ENCODE assay signal across 20 cellular contexts in the genomic region with DNA sequence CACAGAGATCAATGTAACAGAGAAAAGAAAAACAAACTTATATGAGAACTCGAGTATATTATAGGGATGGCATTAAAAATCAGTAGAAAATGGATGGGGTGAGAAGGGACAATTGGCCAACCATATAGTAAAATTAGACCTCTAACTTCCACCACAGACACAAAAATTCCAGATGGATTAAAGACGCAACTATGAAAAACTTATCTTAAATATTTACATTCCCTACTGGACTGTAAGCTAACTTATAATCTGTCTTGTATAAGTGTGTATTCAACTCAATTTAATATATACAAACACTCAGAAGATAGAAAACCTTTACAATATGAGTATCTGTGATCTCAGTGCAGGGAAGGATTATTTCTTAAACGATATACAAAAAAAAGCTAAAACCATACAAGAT. TPM values are rescaled to one million over a fixed set of nuclear protein-coding genes. Genes with fewer than 3 reads are reported as not detected.
DNase-seq lines count a peak whose midpoint lies in the region; ATAC-seq and TF ChIP-seq lines count a peak whose summit lies in the region.
"Had no signal": no experiment of that assay in that cellular context is flagged by ENCODE, and none has a peak within 500 bp of the region (broad histone marks: within the 10 kb centered on the region; RNA-seq: fewer than 3 reads in every experiment).

No MANE protein-coding gene starts in this region.

- H3K27me3 Mint-ChIP-seq in activated naive CD4-positive, alpha-beta T cell treated with anti-CD3 and anti-CD28 coated beads, Interleukin-2, amount 10 ng/mL, durations not matched to agents 7 days and 5 days, result no peaks in the 10 kb centered on the region
- no peaks in the 10 kb centered on the region for H3K27me3 Mint-ChIP-seq in effector memory CD8-positive, alpha-beta T cell
- H3K27me3 Mint-ChIP-seq in CD14-positive monocyte (ENCODE audit: low read depth in 3 of 3), result peaks cover 0 to 4% (median 0%) of the 10 kb centered on the region in 3 donors

- TF ChIP-seq CTCF in SU-DHL-6 (IDR thresholded peaks at IDR 0.05; ENCODE audit: insufficient read depth, low read length, poor library complexity, severe bottlenecking) (no peak), smooth muscle cell (IDR thresholded peaks at IDR 0.05; ENCODE audit: borderline replicate concordance, insufficient read depth, poor library complexity, severe bottlenecking) (no peak), CD14-positive monocyte (IDR thresholded peaks at IDR 0.05) (no peak)

- H3K9ac ChIP-seq in SU-DHL-6 (ENCODE audit: low read length) (peak overlapping the region; percentile 39; the same call in 1 of the 2 replicates), smooth muscle cell (ENCODE audit: low read depth) (no peak overlapping the region)

- H3K4me3 ChIP-seq in SU-DHL-6 (ENCODE audit: insufficient read depth, low read length, poor library complexity, severe bottlenecking), result peak overlapping the region; percentile 51
- no peak overlapping the region for H3K4me3 ChIP-seq in smooth muscle cell
- H3K4me3 ChIP-seq: ascending aorta, left lung, sigmoid colon, SJSA1, stomach had no signal

- peak overlapping the region; percentile 67 for H3K27ac Mint-ChIP-seq in activated naive CD4-positive, alpha-beta T cell treated with anti-CD3 and anti-CD28 coated beads, Interleukin-2, amount 10 ng/mL, durations not matched to agents 7 days and 5 days
- peak overlapping the region in 1 of 2 donors; percentile 36 for H3K27ac Mint-ChIP-seq in effector memory CD8-positive, alpha-beta T cell
- H3K27ac Mint-ChIP-seq in CD14-positive monocyte, result peak overlapping the region in 2 of 7 donors; percentile 5 to 43

- H3K9me2 ChIP-seq in SU-DHL-6 (replicated peaks; ENCODE audit: insufficient read depth, low read length), result no peaks in the 10 kb centered on the region

- 70% methylated on average over 3 of the region's 3 CpGs for WGBS in smooth muscle cell (ENCODE audit: low lambda C conversion rate)

- H3K27ac ChIP-seq in SU-DHL-6 (ENCODE audit: low read depth, low read length), result peak overlapping the region; percentile 19
- peak overlapping the region; percentile 19 for H3K27ac ChIP-seq in smooth muscle cell (ENCODE audit: low read depth)
- H3K27ac ChIP-seq: ascending aorta, dorsolateral prefrontal cortex, left lung, sigmoid colon, SJSA1, stomach, WERI-Rb-1 had no signal

- CTCF ChIA-PET in activated naive CD4-positive, alpha-beta T cell treated with anti-CD3 and anti-CD28 coated beads, Interleukin-2, amount 10 ng/mL, durations not matched to agents 7 days and 5 days (lab: Charles Lee), result interaction anchor here (0.7 kb wide), 1 partner anchor 26 kb away, joined by 3 read pairs; no protein-coding TSS in a partner anchor

- H3K9me3 ChIP-seq in SU-DHL-6 (ENCODE audit: insufficient read depth, low read length), result no peaks in the 10 kb centered on the region
- H3K9me3 ChIP-seq in smooth muscle cell (replicated peaks; ENCODE audit: low read depth), result no peaks in the 10 kb centered on the region
- H3K9me3 ChIP-seq: ascending aorta, left lung, sigmoid colon, SJSA1, stomach had no signal

- H4K20me1 ChIP-seq in SU-DHL-6 (ENCODE audit: low read depth, low read length), result peaks cover 3% of the 10 kb centered on the region; the same call in 1 of the 2 replicates
- peaks cover 31% of the 10 kb centered on the region for H4K20me1 ChIP-seq in smooth muscle cell (ENCODE audit: low read depth)

- no peaks in the 10 kb centered on the region for H3K9me3 Mint-ChIP-seq in activated naive CD4-positive, alpha-beta T cell treated with anti-CD3 and anti-CD28 coated beads, Interleukin-2, amount 10 ng/mL, durations not matched to agents 7 days and 5 days
- no peaks in the 10 kb centered on the region for H3K9me3 Mint-ChIP-seq in effector memory CD8-positive, alpha-beta T cell
- peaks cover 0 to 3% (median 0%) of the 10 kb centered on the region in 7 donors for H3K9me3 Mint-ChIP-seq in CD14-positive monocyte

- H3K79me2 ChIP-seq in SU-DHL-6 (ENCODE audit: insufficient read depth, low read length) (peaks cover 84% of the 10 kb centered on the region), smooth muscle cell (ENCODE audit: low read depth) (peaks cover 59% of the 10 kb centered on the region)

- peak overlapping the region; percentile 29 for H3K4me3 Mint-ChIP-seq in activated naive CD4-positive, alpha-beta T cell treated with anti-CD3 and anti-CD28 coated beads, Interleukin-2, amount 10 ng/mL, durations not matched to agents 7 days and 5 days
- peak overlapping the region; percentile 17 to 19 for H3K4me3 Mint-ChIP-seq in effector memory CD8-positive, alpha-beta T cell
- no peak overlapping the region for H3K4me3 Mint-ChIP-seq in CD14-positive monocyte

- peaks cover 21% of the 10 kb centered on the region for H3K36me3 ChIP-seq in SU-DHL-6 (ENCODE audit: low read length)
- no peaks in the 10 kb centered on the region for H3K36me3 ChIP-seq in smooth muscle cell (ENCODE audit: low read depth)

- intact Hi-C loops in CD14-positive monocyte (cut with micrococcal nuclease), result no loop called here

- no peak for DNase-seq in activated naive CD4-positive, alpha-beta T cell treated with anti-CD3 and anti-CD28 coated beads, Interleukin-2, amount 10 ng/mL, durations not matched to agents 7 days and 5 days
- DNase-seq in activated naive CD4-positive, alpha-beta T cell treated with anti-CD3 and anti-CD28 coated beads, Interleukin-2, amount 50 U/mL, for 16 hours, result no peak
- no peak for DNase-seq in effector memory CD8-positive, alpha-beta T cell
- no peak for DNase-seq in smooth muscle cell (lab: John Stamatoyannopoulos, UW; ENCODE audit: unreplicated experiment)
- DNase-seq in cerebellar nuclear complex (lab: John Stamatoyannopoulos, UW), result no peak
- DNase-seq in CD14-positive monocyte (ENCODE audit: low spot score), result no peak
- DNase-seq in AG08396 (ENCODE audit: low spot score), result no peak
- DNase-seq: DMS53; dorsolateral prefrontal cortex; left lung; NCI-H1048; NCI-H2171 treated with DMSO at 0.1 percent for 48 hours; NK-92 treated with Interleukin-12 subunit alpha and Interleukin-12 subunit beta, amount 100 ng/mL, for 24 hours; sigmoid colon; stomach; WERI-Rb-1 had no signal

- H3F3A ChIP-seq in SU-DHL-6 (ENCODE audit: insufficient read depth), result peaks cover 19% of the 10 kb centered on the region
- peaks cover 4% of the 10 kb centered on the region for H3F3A ChIP-seq in smooth muscle cell (ENCODE audit: low read depth)

- H3K36me3 Mint-ChIP-seq in activated naive CD4-positive, alpha-beta T cell treated with anti-CD3 and anti-CD28 coated beads, Interleukin-2, amount 10 ng/mL, durations not matched to agents 7 days and 5 days, result peaks cover 27% of the 10 kb centered on the region
- peaks cover 30% of the 10 kb centered on the region for H3K36me3 Mint-ChIP-seq in effector memory CD8-positive, alpha-beta T cell (ENCODE audit: insufficient read depth)
- peaks cover 11 to 24% of the 10 kb centered on the region in 2 donors for H3K36me3 Mint-ChIP-seq in CD14-positive monocyte

- H3K4me1 Mint-ChIP-seq in activated naive CD4-positive, alpha-beta T cell treated with anti-CD3 and anti-CD28 coated beads, Interleukin-2, amount 10 ng/mL, durations not matched to agents 7 days and 5 days, result peaks cover 56% of the 10 kb centered on the region
- peaks cover 10 to 28% of the 10 kb centered on the region in 2 donors for H3K4me1 Mint-ChIP-seq in effector memory CD8-positive, alpha-beta T cell (ENCODE audit: low read depth in 2 of 2)
- H3K4me1 Mint-ChIP-seq in CD14-positive monocyte, result peaks cover 20% of the 10 kb centered on the region

- H2AFZ ChIP-seq in SU-DHL-6 (ENCODE audit: low read depth, low read length, severe bottlenecking), result no peak overlapping the region
- no peak overlapping the region for H2AFZ ChIP-seq in smooth muscle cell (ENCODE audit: low read depth)

- H3K27me3 ChIP-seq in SU-DHL-6 (ENCODE audit: low read length) (no peaks in the 10 kb centered on the region), smooth muscle cell (ENCODE audit: low read depth) (no peaks in the 10 kb centered on the region)
- H3K27me3 ChIP-seq: ascending aorta, dorsolateral prefrontal cortex, left lung, sigmoid colon, SJSA1, stomach had no signal

- no peak for ATAC-seq in effector memory CD8-positive, alpha-beta T cell (replicated peaks)
- ATAC-seq: left lung had no signal

- peaks cover 10% of the 10 kb centered on the region for H3K4me1 ChIP-seq in smooth muscle cell (ENCODE audit: low read depth)

- H3K4me2 ChIP-seq in SU-DHL-6 (ENCODE audit: low read depth, low read length, poor library complexity, severe bottlenecking), result peak overlapping the region; percentile 95
- peak overlapping the region; percentile 64 for H3K4me2 ChIP-seq in smooth muscle cell

RNA-seq across cellular contexts. Expression of gene MFAP1, which starts 3.0 kb away (rescaled TPM):
- 34.9 and 43.3 TPM in 2 replicates for total RNA-seq in smooth muscle cell
- 37.9 and 41.2 TPM in 2 replicates for polyA plus RNA-seq in smooth muscle cell
- polyA plus RNA-seq in CD14-positive monocyte, result 1 to 10 TPM; 3.7 TPM

RNA-seq across cellular contexts. Expression of gene WDR76, which starts 5.3 kb away (rescaled TPM):
- 9.8 and 19.7 TPM in 2 replicates for total RNA-seq in smooth muscle cell
- polyA plus RNA-seq in smooth muscle cell (3.4 and 3.9 TPM in 2 replicates), CD14-positive monocyte (under 1 TPM; 0.40 to 0.91 TPM)

RNA-seq across cellular contexts. Expression of gene HYPK, which starts 21.1 kb away (rescaled TPM):
- 14.6 and 14.7 TPM in 2 replicates for total RNA-seq in smooth muscle cell
- polyA plus RNA-seq in smooth muscle cell (7.3 and 20.2 TPM in 2 replicates), CD14-positive monocyte (1 to 10 TPM; 4.4 to 5.3 TPM)

RNA-seq across cellular contexts. Expression of gene SERINC4, which starts 21.5 kb away (rescaled TPM):
- not detected in 2 replicates for total RNA-seq in smooth muscle cell
- polyA plus RNA-seq in smooth muscle cell (0.17 TPM in 1 of 2 replicates, not detected in the other), CD14-positive monocyte (under 1 TPM; 0.56 to 0.70 TPM)
- total RNA-seq: ascending aorta, H4, SJSA1, stomach had no signal

RNA-seq across cellular contexts. Expression of gene SERF2, which starts 29.4 kb away (rescaled TPM):
- 1,247 and 1,277 TPM in 2 replicates for total RNA-seq in smooth muscle cell
- polyA plus RNA-seq in smooth muscle cell (2,168 and 2,420 TPM in 2 replicates), CD14-positive monocyte (1,000 to 10,000 TPM; 2,483 to 3,135 TPM)

Comparison
In these comparisons a context has a peak if more than half of its experiments do, and no peak if none do; other contexts are left out.
1. H3K4me3 Mint-ChIP-seq: peak in activated naive CD4-positive, alpha-beta T cell treated with anti-CD3 and anti-CD28 coated beads, Interleukin-2, amount 10 ng/mL, durations not matched to agents 7 days and 5 days (single experiment) and effector memory CD8-positive, alpha-beta T cell (2 of 2); none in CD14-positive monocyte (0 of 2).